In the genomic region with DNA sequence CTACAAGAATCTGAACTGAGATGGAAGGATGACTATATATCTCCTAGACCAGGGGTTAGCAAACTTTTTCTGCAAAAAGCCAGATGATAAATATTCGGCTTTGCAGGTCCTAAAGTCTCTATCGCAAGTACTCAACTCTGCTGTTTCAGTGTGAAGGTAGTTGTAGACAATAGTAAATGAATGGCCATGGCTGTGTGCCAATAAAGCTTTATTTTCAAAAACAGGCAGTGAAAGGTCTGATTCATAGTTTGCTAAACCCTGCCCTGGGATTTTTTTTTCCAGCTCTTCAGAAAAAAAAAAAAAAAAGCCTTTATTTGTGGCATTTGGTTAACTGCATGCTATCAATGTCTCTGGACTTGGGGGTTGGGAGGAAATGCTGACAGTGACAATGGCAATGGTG, we compare ENCODE assay signal across 24 cellular contexts. TPM values are rescaled to one million over a fixed set of nuclear protein-coding genes. Genes with fewer than 3 reads are reported as not detected.
DNase-seq lines count a peak whose midpoint lies in the region; ATAC-seq and TF ChIP-seq lines count a peak whose summit lies in the region.
"Had no signal": no experiment of that assay in that cellular context is flagged by ENCODE, and none has a peak within 500 bp of the region (broad histone marks: within the 10 kb centered on the region; RNA-seq: fewer than 3 reads in every experiment).

No MANE protein-coding gene starts in this region.

- no CpG with 5 or more reads among the region's 2 CpGs for WGBS in neuronal stem cell (ENCODE audit: extremely low coverage in 2 of 2, insufficient read length in 2 of 2, insufficient replicate concordance in 1 of 2), 2 donors
- 84% methylated on average over 2 of the region's 2 CpGs for WGBS in right lobe of liver (ENCODE audit: insufficient coverage, low coverage, low lambda C conversion rate, missing lambda C conversion rate)

- H3K36me3 ChIP-seq in brain microvascular endothelial cell (replicated peaks) (no peaks in the 10 kb centered on the region), neuronal stem cell (replicated peaks in 1 of 2; ENCODE audit: control insufficient read depth in 2 of 2, insufficient read depth in 2 of 2, low read length in 2 of 2) (peaks cover 32 to 70% of the 10 kb centered on the region in 2 donors), right lobe of liver (no peaks in the 10 kb centered on the region)
- H3K36me3 ChIP-seq: MG63 had no signal

- H2BK15ac ChIP-seq in neuronal stem cell (ENCODE audit: low read length), result no peak overlapping the region

- H3K18ac ChIP-seq in neuronal stem cell (ENCODE audit: low read length), result no peak overlapping the region

- H3K9me3 ChIP-seq in neuronal stem cell (replicated peaks in 1 of 2; ENCODE audit: control insufficient read depth in 2 of 2, insufficient read depth in 1 of 2, low read depth in 1 of 2, low read length in 2 of 2) (peaks cover 3 to 13% of the 10 kb centered on the region in 2 donors), right lobe of liver (no peaks in the 10 kb centered on the region)

- no peaks in the 10 kb centered on the region for H3K4me1 Mint-ChIP-seq in activated naive CD4-positive, alpha-beta T cell treated with anti-CD3 and anti-CD28 coated beads for 36 hours (ENCODE audit: low read depth)

- peaks cover 1% of the 10 kb centered on the region for H3K36me3 Mint-ChIP-seq in activated naive CD4-positive, alpha-beta T cell treated with anti-CD3 and anti-CD28 coated beads for 36 hours (ENCODE audit: low read depth)

- H3K23ac ChIP-seq in neuronal stem cell (ENCODE audit: low read depth, low read length, poor library complexity), result no peak overlapping the region

- H2BK5ac ChIP-seq in neuronal stem cell (ENCODE audit: low read length), result no peak overlapping the region

- in situ Hi-C loops in brain microvascular endothelial cell (cut with HindIII; ENCODE audit: low pct_ligation_motif_present, low sequenced_read_pairs), result no loop called here

- no peak overlapping the region for H3K4me3 ChIP-seq in brain microvascular endothelial cell (ENCODE audit: low read depth, low read length)
- no peak overlapping the region for H3K4me3 ChIP-seq in fibroblast of mammary gland (ENCODE audit: control insufficient read depth, low read depth, low read length)
- H3K4me3 ChIP-seq in neuronal stem cell (ENCODE audit: low read length in 2 of 2), result no peak overlapping the region
- no peak overlapping the region for H3K4me3 ChIP-seq in right lobe of liver
- H3K4me3 ChIP-seq: GM23248, MG63 had no signal

- H3K4ac ChIP-seq in neuronal stem cell (ENCODE audit: low read length), result no peak overlapping the region

- H2BK12ac ChIP-seq in neuronal stem cell (ENCODE audit: low read length), result no peak overlapping the region

- no peak overlapping the region for H3K14ac ChIP-seq in neuronal stem cell (ENCODE audit: low read length)

- no peak overlapping the region for H2AK5ac ChIP-seq in neuronal stem cell (ENCODE audit: low read depth, low read length)

- TF ChIP-seq CTCF in brain microvascular endothelial cell (IDR thresholded peaks at IDR 0.05; ENCODE audit: low read depth, low read length, missing control alignments) (no peak), fibroblast of mammary gland (conservative IDR thresholded peaks at IDR 0.05; ENCODE audit: control insufficient read depth, insufficient read depth, low read depth, low read length) (no peak), right lobe of liver (IDR thresholded peaks at IDR 0.05) (no peak)

- H3K79me1 ChIP-seq in neuronal stem cell (ENCODE audit: low read depth, low read length), result no peaks in the 10 kb centered on the region

- no peak for TF ChIP-seq POLR2A in right lobe of liver (IDR thresholded peaks at IDR 0.05)

- no peak overlapping the region for H3K4me2 ChIP-seq in neuronal stem cell (ENCODE audit: insufficient read depth, low read length, poor library complexity, severe bottlenecking)

- H4K8ac ChIP-seq in neuronal stem cell (ENCODE audit: low read depth, low read length), result peak overlapping the region; percentile 26

- H3K4me1 ChIP-seq in neuronal stem cell (ENCODE audit: control insufficient read depth in 2 of 2, insufficient read depth in 1 of 2, low read depth in 1 of 2, low read length in 2 of 2), result peaks cover 0 to 3% of the 10 kb centered on the region in 2 donors
- no peaks in the 10 kb centered on the region for H3K4me1 ChIP-seq in right lobe of liver

- no peak overlapping the region for H2BK120ac ChIP-seq in neuronal stem cell (ENCODE audit: low read depth, low read length)

- CTCF ChIA-PET in activated naive CD4-positive, alpha-beta T cell treated with anti-CD3 and anti-CD28 coated beads for 36 hours (lab: Charles Lee), result interaction anchor here (0.7 kb wide), 1 partner anchor 642 kb away, joined by 3 read pairs; no protein-coding TSS in a partner anchor

- intact Hi-C loops in activated naive CD4-positive, alpha-beta T cell treated with anti-CD3 and anti-CD28 coated beads for 36 hours (cut with micrococcal nuclease), result no loop called here
- intact Hi-C loops in right lobe of liver (cut with DNase I), result no loop called here

- H3K27me3 Mint-ChIP-seq in activated naive CD4-positive, alpha-beta T cell treated with anti-CD3 and anti-CD28 coated beads for 36 hours (ENCODE audit: low read depth), result peaks cover 3% of the 10 kb centered on the region

- no peak overlapping the region for H3K4me3 Mint-ChIP-seq in activated naive CD4-positive, alpha-beta T cell treated with anti-CD3 and anti-CD28 coated beads for 36 hours
- H3K4me3 Mint-ChIP-seq: CD4-positive, CD25-positive, alpha-beta regulatory T cell had no signal

- DNase-seq in MV-4-11 (lab: John Stamatoyannopoulos, UW) (peak; percentile 2), brain microvascular endothelial cell (peak; percentile 6), fibroblast of mammary gland (ENCODE audit: low read depth) (peak; percentile 31), neuronal stem cell (ENCODE audit: low spot score) (no peak), NCI-H1417 (lab: John Stamatoyannopoulos, UW) (no peak), right lobe of liver (no peak)
- DNase-seq in activated naive CD4-positive, alpha-beta T cell treated with anti-CD3 and anti-CD28 coated beads for 36 hours, result no peak
- DNase-seq: CD4-positive, CD25-positive, alpha-beta regulatory T cell; COR-L47; DMS 273 treated with DMSO at 0.1 percent for 48 hours; DMS79 treated with DMSO at 0.1 percent for 48 hours; GM23248; HCEC 1CT; IMR-90; MG63; NCI-H1048; NCI-H146; NCI-H2029; NCI-H524 treated with DMSO at 0.1 percent for 48 hours; NCI-H82; SIG-M5 had no signal

- H3K27ac ChIP-seq in brain microvascular endothelial cell, result no peak overlapping the region
- no peak overlapping the region for H3K27ac ChIP-seq in neuronal stem cell (replicated peaks; ENCODE audit: low read length)
- no peak overlapping the region for H3K27ac ChIP-seq in right lobe of liver
- H3K27ac ChIP-seq: GM23248 had no signal

- ATAC-seq in activated CD4-positive, CD25-positive, alpha-beta regulatory T cell treated with anti-CD3 and anti-CD28 coated beads, Interleukin-2, amount 50 U/mL, for 24 hours, result no peak
- no peak for ATAC-seq in right lobe of liver
- ATAC-seq: Panc1, SK-N-SH treated with all-trans-retinoic acid at 6 μM for 48 hours had no signal

- H2AFZ ChIP-seq in neuronal stem cell (ENCODE audit: low read length), result no peak overlapping the region
- H2AFZ ChIP-seq: GM23248 had no signal

- no peak overlapping the region for H4K91ac ChIP-seq in neuronal stem cell (ENCODE audit: low read depth, low read length, poor library complexity)

- H3K9ac ChIP-seq in neuronal stem cell (ENCODE audit: low read depth, low read length, poor library complexity), result no peak overlapping the region
- H3K9ac ChIP-seq: GM23248 had no signal

- H3K9me3 Mint-ChIP-seq in activated naive CD4-positive, alpha-beta T cell treated with anti-CD3 and anti-CD28 coated beads for 36 hours, result no peaks in the 10 kb centered on the region

- H3K27me3 ChIP-seq in brain microvascular endothelial cell (replicated peaks) (no peaks in the 10 kb centered on the region), neuronal stem cell (ENCODE audit: control insufficient read depth in 3 of 3, insufficient read depth in 3 of 3, low read depth in 1 of 3, low read length in 3 of 3) (no peaks in the 10 kb centered on the region), right lobe of liver (no peaks in the 10 kb centered on the region)
- H3K27me3 ChIP-seq: MG63 had no signal

- no peak overlapping the region for H3K27ac Mint-ChIP-seq in activated naive CD4-positive, alpha-beta T cell treated with anti-CD3 and anti-CD28 coated beads for 36 hours

RNA-seq across cellular contexts. Expression of a gene that starts 37.5 kb away (rescaled TPM):
- polyA plus RNA-seq in neuronal stem cell (2013, experiment 1 of 2), result 4.9 TPM
- polyA plus RNA-seq in neuronal stem cell (2013, experiment 2 of 2), result 5.2 TPM
- total RNA-seq in activated naive CD4-positive, alpha-beta T cell treated with anti-CD3 and anti-CD28 coated beads for 36 hours, result under 1 TPM; 0.35 to 0.36 TPM
- under 1 TPM in 4 of 6 experiments, not detected in 2; 0.02 to 0.20 (median 0.16) TPM for total RNA-seq in right lobe of liver
- total RNA-seq: CD4-positive, CD25-positive, alpha-beta regulatory T cell had no signal
- polyA plus RNA-seq: CD4-positive, CD25-positive, alpha-beta regulatory T cell had no signal

RNA-seq across cellular contexts. Expression of a gene that starts 37.8 kb away (rescaled TPM):
- polyA plus RNA-seq in neuronal stem cell (2013, experiment 1 of 2), result 39.4 TPM
- 40.4 TPM for polyA plus RNA-seq in neuronal stem cell (2013, experiment 2 of 2)
- 1 to 10 TPM; 8.8 to 9.4 TPM for total RNA-seq in activated naive CD4-positive, alpha-beta T cell treated with anti-CD3 and anti-CD28 coated beads for 36 hours
- 10 to 100 TPM in 4 of 6 experiments, 1 to 10 TPM in 2; 6.1 to 14.4 (median 11.6) TPM for total RNA-seq in right lobe of liver

RNA-seq across cellular contexts. Expression of a gene that starts 48.7 kb away (rescaled TPM):
- 11.5 TPM for polyA plus RNA-seq in neuronal stem cell (2013, experiment 1 of 2)
- polyA plus RNA-seq in neuronal stem cell (2013, experiment 2 of 2), result 9.9 TPM
- 10 to 100 TPM; 13.0 to 16.3 TPM for total RNA-seq in activated naive CD4-positive, alpha-beta T cell treated with anti-CD3 and anti-CD28 coated beads for 36 hours
- total RNA-seq in right lobe of liver, result under 1 TPM in 1 of 6 experiments, not detected in 5; 0.55 TPM
- total RNA-seq: CD4-positive, CD25-positive, alpha-beta regulatory T cell had no signal

Comparison
In these comparisons a context has a peak if more than half of its experiments do, and no peak if none do; other contexts are left out.
1. DNase-seq: peak in MV-4-11 (single experiment), brain microvascular endothelial cell (single experiment) and fibroblast of mammary gland (single experiment); none in neuronal stem cell (single experiment), NCI-H1417 (0 of 3), activated naive CD4-positive, alpha-beta T cell treated with anti-CD3 and anti-CD28 coated beads for 36 hours (single experiment) and right lobe of liver (0 of 3).
2. RNA of a gene that starts 48.7 kb away (total RNA-seq): 13.0 to 16.3 TPM in activated naive CD4-positive, alpha-beta T cell treated with anti-CD3 and anti-CD28 coated beads for 36 hours; 0.55 TPM in right lobe of liver; every median in the first group is over 4 times any median in the second.